In genomic region chr1:42962641-42963377, GRCh38 we compare ENCODE assay signal across 1 cellular context.
TF ChIP-seq lines count a peak whose summit lies in the region.

No MANE protein-coding gene starts in this region.

TF ChIP-seq in K562, 482 proteins besides CTCF, POLR2A, EP300 and RAD21 (continued from another document and continues in another):
- TF ChIP-seq COPS2 (conservative IDR thresholded peaks at IDR 0.05): no peak
- peak; percentile 96 for TF ChIP-seq KLF16 (IDR thresholded peaks at IDR 0.05)
- peak; percentile 91 for TF ChIP-seq CHAMP1 (IDR thresholded peaks at IDR 0.05)
- TF ChIP-seq GATAD2B (IDR thresholded peaks at IDR 0.05; ENCODE audit: borderline replicate concordance): peak; percentile 80; the same call in 1 of the 2 replicates
- 0 out of 2 replicates have a peak, but pooled peaks have one; percentile 30 for TF ChIP-seq PHF21A (IDR thresholded peaks at IDR 0.05; ENCODE audit: borderline replicate concordance, low read depth)
- TF ChIP-seq, protein P1, sequence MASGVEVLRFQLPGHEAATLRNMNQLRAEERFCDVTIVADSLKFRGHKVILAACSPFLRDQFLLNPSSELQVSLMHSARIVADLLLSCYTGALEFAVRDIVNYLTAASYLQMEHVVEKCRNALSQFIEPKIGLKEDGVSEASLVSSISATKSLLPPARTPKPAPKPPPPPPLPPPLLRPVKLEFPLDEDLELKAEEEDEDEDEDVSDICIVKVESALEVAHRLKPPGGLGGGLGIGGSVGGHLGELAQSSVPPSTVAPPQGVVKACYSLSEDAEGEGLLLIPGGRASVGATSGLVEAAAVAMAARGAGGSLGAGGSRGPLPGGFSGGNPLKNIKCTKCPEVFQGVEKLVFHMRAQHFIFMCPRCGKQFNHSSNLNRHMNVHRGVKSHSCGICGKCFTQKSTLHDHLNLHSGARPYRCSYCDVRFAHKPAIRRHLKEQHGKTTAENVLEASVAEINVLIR (CRISPR knock-in tag; IDR thresholded peaks at IDR 0.05): no peak
- TF ChIP-seq, protein P2, sequence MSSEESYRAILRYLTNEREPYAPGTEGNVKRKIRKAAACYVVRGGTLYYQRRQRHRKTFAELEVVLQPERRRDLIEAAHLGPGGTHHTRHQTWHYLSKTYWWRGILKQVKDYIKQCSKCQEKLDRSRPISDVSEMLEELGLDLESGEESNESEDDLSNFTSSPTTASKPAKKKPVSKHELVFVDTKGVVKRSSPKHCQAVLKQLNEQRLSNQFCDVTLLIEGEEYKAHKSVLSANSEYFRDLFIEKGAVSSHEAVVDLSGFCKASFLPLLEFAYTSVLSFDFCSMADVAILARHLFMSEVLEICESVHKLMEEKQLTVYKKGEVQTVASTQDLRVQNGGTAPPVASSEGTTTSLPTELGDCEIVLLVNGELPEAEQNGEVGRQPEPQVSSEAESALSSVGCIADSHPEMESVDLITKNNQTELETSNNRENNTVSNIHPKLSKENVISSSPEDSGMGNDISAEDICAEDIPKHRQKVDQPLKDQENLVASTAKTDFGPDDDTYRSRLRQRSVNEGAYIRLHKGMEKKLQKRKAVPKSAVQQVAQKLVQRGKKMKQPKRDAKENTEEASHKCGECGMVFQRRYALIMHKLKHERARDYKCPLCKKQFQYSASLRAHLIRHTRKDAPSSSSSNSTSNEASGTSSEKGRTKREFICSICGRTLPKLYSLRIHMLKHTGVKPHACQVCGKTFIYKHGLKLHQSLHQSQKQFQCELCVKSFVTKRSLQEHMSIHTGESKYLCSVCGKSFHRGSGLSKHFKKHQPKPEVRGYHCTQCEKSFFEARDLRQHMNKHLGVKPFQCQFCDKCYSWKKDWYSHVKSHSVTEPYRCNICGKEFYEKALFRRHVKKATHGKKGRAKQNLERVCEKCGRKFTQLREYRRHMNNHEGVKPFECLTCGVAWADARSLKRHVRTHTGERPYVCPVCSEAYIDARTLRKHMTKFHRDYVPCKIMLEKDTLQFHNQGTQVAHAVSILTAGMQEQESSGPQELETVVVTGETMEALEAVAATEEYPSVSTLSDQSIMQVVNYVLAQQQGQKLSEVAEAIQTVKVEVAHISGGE (CRISPR knock-in tag; IDR thresholded peaks at IDR 0.05): no peak
- TF ChIP-seq XRCC4 (IDR thresholded peaks at IDR 0.05; ENCODE audit: extremely low read depth, insufficient read depth, insufficient read length): no peak
- TF ChIP-seq CHCHD3 (CRISPR knock-in tag; IDR thresholded peaks at IDR 0.05): no peak
- 0 out of 2 replicates have a peak, but pooled peaks have one; percentile 55 for TF ChIP-seq ZNF274 (IDR thresholded peaks at IDR 0.05; ENCODE audit: borderline replicate concordance, low read depth, low read length)
- no peak for TF ChIP-seq UBTF (IDR thresholded peaks at IDR 0.05; ENCODE audit: borderline replicate concordance in 1 of 2, low read depth in 2 of 2, low read length in 2 of 2)
- peak in 1 of 2 experiments; percentile 92; a peak in 2 of 4 replicates for TF ChIP-seq SRF (CRISPR knock-in tag; IDR thresholded peaks at IDR 0.05)
- TF ChIP-seq BHLHE40 (IDR thresholded peaks at IDR 0.05; ENCODE audit: low read length): peak; percentile 62; the same call in 1 of the 2 replicates
- peak; percentile 89 for TF ChIP-seq HDAC3 (IDR thresholded peaks at IDR 0.05; ENCODE audit: borderline replicate concordance, partially characterized antibody)
- TF ChIP-seq MBD2 (IDR thresholded peaks at IDR 0.05; ENCODE audit: borderline replicate concordance, low read depth): peak; percentile 76; the same call in 1 of the 2 replicates
- no peak for TF ChIP-seq ZNF232 (CRISPR knock-in tag; IDR thresholded peaks at IDR 0.05)
- TF ChIP-seq SETDB1 (IDR thresholded peaks at IDR 0.05; ENCODE audit: low read length): no peak
- peak; percentile 15 for TF ChIP-seq MEIS2 (IDR thresholded peaks at IDR 0.05; ENCODE audit: partially characterized antibody)
- peak; percentile 58 for TF ChIP-seq SMARCC2 (IDR thresholded peaks at IDR 0.05; ENCODE audit: low read depth)
- peak in 1 of 2 experiments; percentile 87; a peak in 2 of 4 replicates for TF ChIP-seq ARNT (IDR thresholded peaks at IDR 0.05)
- no peak for TF ChIP-seq TSC22D4 (tag; IDR thresholded peaks at IDR 0.05)
- peak; percentile 33; the same call in 1 of the 2 replicates for TF ChIP-seq MYBL2 (IDR thresholded peaks at IDR 0.05; ENCODE audit: low read depth)
- no peak for TF ChIP-seq MYBL2 (CRISPR knock-in tag; IDR thresholded peaks at IDR 0.05; ENCODE audit: borderline replicate concordance)
- TF ChIP-seq FOXM1 (IDR thresholded peaks at IDR 0.05; ENCODE audit: low read depth): peak; percentile 93
- TF ChIP-seq FOXM1 (CRISPR knock-in tag; IDR thresholded peaks at IDR 0.05; ENCODE audit: low read depth): no peak
- TF ChIP-seq ZBTB34 (CRISPR knock-in tag; IDR thresholded peaks at IDR 0.05): no peak
- TF ChIP-seq NFE2 (IDR thresholded peaks at IDR 0.05; ENCODE audit: low read depth): peak; percentile 72
- no peak for TF ChIP-seq EHMT2 (IDR thresholded peaks at IDR 0.05)
- 0 out of 2 replicates have a peak, but pooled peaks have one; percentile 32 for TF ChIP-seq MEF2D (tag; conservative IDR thresholded peaks at IDR 0.05; ENCODE audit: low read depth)
- peak; percentile 94 for TF ChIP-seq DMBX1 (CRISPR knock-in tag; IDR thresholded peaks at IDR 0.05; ENCODE audit: borderline replicate concordance)
- TF ChIP-seq ZNF165 (CRISPR knock-in tag; IDR thresholded peaks at IDR 0.05; ENCODE audit: borderline replicate concordance): no peak
- TF ChIP-seq HDAC8 (tag; IDR thresholded peaks at IDR 0.05): no peak
- TF ChIP-seq, protein P3, sequence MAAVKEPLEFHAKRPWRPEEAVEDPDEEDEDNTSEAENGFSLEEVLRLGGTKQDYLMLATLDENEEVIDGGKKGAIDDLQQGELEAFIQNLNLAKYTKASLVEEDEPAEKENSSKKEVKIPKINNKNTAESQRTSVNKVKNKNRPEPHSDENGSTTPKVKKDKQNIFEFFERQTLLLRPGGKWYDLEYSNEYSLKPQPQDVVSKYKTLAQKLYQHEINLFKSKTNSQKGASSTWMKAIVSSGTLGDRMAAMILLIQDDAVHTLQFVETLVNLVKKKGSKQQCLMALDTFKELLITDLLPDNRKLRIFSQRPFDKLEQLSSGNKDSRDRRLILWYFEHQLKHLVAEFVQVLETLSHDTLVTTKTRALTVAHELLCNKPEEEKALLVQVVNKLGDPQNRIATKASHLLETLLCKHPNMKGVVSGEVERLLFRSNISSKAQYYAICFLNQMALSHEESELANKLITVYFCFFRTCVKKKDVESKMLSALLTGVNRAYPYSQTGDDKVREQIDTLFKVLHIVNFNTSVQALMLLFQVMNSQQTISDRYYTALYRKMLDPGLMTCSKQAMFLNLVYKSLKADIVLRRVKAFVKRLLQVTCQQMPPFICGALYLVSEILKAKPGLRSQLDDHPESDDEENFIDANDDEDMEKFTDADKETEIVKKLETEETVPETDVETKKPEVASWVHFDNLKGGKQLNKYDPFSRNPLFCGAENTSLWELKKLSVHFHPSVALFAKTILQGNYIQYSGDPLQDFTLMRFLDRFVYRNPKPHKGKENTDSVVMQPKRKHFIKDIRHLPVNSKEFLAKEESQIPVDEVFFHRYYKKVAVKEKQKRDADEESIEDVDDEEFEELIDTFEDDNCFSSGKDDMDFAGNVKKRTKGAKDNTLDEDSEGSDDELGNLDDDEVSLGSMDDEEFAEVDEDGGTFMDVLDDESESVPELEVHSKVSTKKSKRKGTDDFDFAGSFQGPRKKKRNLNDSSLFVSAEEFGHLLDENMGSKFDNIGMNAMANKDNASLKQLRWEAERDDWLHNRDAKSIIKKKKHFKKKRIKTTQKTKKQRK (IDR thresholded peaks at IDR 0.05; ENCODE audit: borderline replicate concordance, low read depth, low read length): no peak
- TF ChIP-seq, protein P4, sequence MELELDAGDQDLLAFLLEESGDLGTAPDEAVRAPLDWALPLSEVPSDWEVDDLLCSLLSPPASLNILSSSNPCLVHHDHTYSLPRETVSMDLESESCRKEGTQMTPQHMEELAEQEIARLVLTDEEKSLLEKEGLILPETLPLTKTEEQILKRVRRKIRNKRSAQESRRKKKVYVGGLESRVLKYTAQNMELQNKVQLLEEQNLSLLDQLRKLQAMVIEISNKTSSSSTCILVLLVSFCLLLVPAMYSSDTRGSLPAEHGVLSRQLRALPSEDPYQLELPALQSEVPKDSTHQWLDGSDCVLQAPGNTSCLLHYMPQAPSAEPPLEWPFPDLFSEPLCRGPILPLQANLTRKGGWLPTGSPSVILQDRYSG (tag; conservative IDR thresholded peaks at IDR 0.05; ENCODE audit: low read depth): peak; percentile 73; the same call in 1 of the 2 replicates
- TF ChIP-seq TRIM24 (IDR thresholded peaks at IDR 0.05): peak; percentile 96
- no peak for TF ChIP-seq BRF2 (IDR thresholded peaks at IDR 0.05; ENCODE audit: borderline replicate concordance, insufficient read depth, insufficient read length)
- TF ChIP-seq PTTG1 (tag; IDR thresholded peaks at IDR 0.05; ENCODE audit: low read depth): no peak
- TF ChIP-seq, protein P5, sequence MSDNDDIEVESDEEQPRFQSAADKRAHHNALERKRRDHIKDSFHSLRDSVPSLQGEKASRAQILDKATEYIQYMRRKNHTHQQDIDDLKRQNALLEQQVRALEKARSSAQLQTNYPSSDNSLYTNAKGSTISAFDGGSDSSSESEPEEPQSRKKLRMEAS (CRISPR knock-in tag; IDR thresholded peaks at IDR 0.05): no peak; the same call in 1 of the 2 replicates
- no peak for TF ChIP-seq GTF2F1 (IDR thresholded peaks at IDR 0.05; ENCODE audit: low read depth, low read length)
- 0 out of 2 replicates have a peak, but pooled peaks have one; percentile 14 for TF ChIP-seq RAD51 (IDR thresholded peaks at IDR 0.05; ENCODE audit: borderline replicate concordance, low read depth)
- TF ChIP-seq HLTF (IDR thresholded peaks at IDR 0.05): peak; percentile 97
- TF ChIP-seq, protein P6, sequence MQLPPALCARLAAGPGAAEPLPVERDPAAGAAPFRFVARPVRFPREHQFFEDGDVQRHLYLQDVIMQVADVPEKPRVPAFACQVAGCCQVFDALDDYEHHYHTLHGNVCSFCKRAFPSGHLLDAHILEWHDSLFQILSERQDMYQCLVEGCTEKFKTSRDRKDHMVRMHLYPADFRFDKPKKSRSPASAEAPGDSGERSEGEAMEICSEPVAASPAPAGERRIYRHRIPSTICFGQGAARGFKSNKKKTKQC (CRISPR knock-in tag; IDR thresholded peaks at IDR 0.05): 0 out of 2 replicates have a peak, but pooled peaks have one; percentile 6
- TF ChIP-seq MAFG (tag; conservative IDR thresholded peaks at IDR 0.05): peak; percentile 99
- TF ChIP-seq PML (IDR thresholded peaks at IDR 0.05; ENCODE audit: low read length): peak; percentile 90
- no peak for TF ChIP-seq MCM3 (IDR thresholded peaks at IDR 0.05)
- TF ChIP-seq MXI1 (IDR thresholded peaks at IDR 0.05; ENCODE audit: low read depth, low read length): peak; percentile 36; the same call in 1 of the 2 replicates
- TF ChIP-seq HMGN3 (IDR thresholded peaks at IDR 0.05; ENCODE audit: borderline replicate concordance, extremely low read depth, insufficient read length, low read depth, low read length): peak; percentile 65
- peak; percentile 89 for TF ChIP-seq SMAD1 (IDR thresholded peaks at IDR 0.05; ENCODE audit: low read depth, low read length, partially characterized antibody)
- TF ChIP-seq NEUROD1 (IDR thresholded peaks at IDR 0.05; ENCODE audit: borderline replicate concordance, low read depth, low read length, partially characterized antibody): peak; percentile 84
